In the genomic region with DNA sequence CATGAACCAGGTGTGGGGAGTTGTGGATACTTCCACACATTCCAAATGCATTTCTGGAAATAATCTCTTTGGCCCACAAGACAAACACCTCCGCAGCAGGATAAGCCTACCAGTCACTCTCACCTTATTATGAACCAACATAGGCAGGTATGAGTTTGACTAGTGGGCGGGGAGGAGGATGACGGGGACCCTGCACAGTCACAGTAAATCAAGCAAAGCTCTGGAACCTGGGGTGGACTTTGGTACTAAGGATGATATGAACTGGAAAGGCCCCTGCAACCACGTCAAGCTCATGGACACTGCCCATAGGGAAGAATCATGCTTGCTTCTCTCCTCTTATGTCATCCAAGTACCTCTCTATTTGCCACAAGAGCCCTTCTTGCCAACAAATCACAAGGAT, we compare ENCODE assay signal across 32 cellular contexts.
"Had no signal": no experiment of that assay in that cellular context is flagged by ENCODE, and none has a peak within 500 bp of the region (broad histone marks: within the 10 kb centered on the region; RNA-seq: fewer than 3 reads in every experiment).

No MANE protein-coding gene starts in this region.

- H3K27ac ChIP-seq: adrenal gland, body of pancreas, esophagus muscularis mucosa, foreskin keratinocyte, gastrocnemius medialis, WERI-Rb-1 had no signal

- H3K4me1 ChIP-seq: adrenal gland, body of pancreas, esophagus muscularis mucosa, foreskin keratinocyte, gastrocnemius medialis had no signal

- DNase-seq: activated B cell treated with CpG ODN at 0.5 μM for 24 hours; activated CD4-positive, alpha-beta T cell treated with anti-CD3 and anti-CD28 coated beads for 48 hours; activated CD4-positive, alpha-beta T cell treated with anti-CD3 and anti-CD28 coated beads, Interleukin-2, amount 50 U/mL, for 1 hour; activated CD4-positive, alpha-beta T cell treated with anti-CD3 and anti-CD28 coated beads, Interleukin-2, amount 50 U/mL, for 48 hours; activated CD8-positive, alpha-beta memory T cell treated with anti-CD3 and anti-CD28 coated beads for 24 hours; activated CD8-positive, alpha-beta T cell treated with anti-CD3 and anti-CD28 coated beads for 36 hours; activated effector memory CD4-positive, alpha-beta T cell treated with Interleukin-2 at 50 U/mL for 16 hours; activated gamma-delta T cell treated with Interleukin-2 at 50 U/mL for 16 hours; activated naive CD4-positive, alpha-beta T cell treated with anti-CD3 and anti-CD28 coated beads for 36 hours; activated naive CD8-positive, alpha-beta T cell treated with anti-CD3 and anti-CD28 coated beads for 36 hours; activated naive CD8-positive, alpha-beta T cell treated with anti-CD3 and anti-CD28 coated beads, Interleukin-2, amount 50 U/mL, for 24 hours; activated T-cell treated with anti-CD3 and anti-CD28 coated beads, Interleukin-2, amount 50 U/mL, for 4 hours; adrenal gland; amygdala; aorta; body of pancreas; caudate nucleus; cortex of kidney; dermis blood vessel endothelial cell; effector CD4-positive, alpha-beta T cell; effector memory CD8-positive, alpha-beta T cell; erythroblast; foreskin keratinocyte; gastrocnemius medialis; T-cell; T-helper 17 cell; T1000; WERI-Rb-1 had no signal

- H3K9me3 ChIP-seq: adrenal gland, body of pancreas, esophagus muscularis mucosa, gastrocnemius medialis had no signal

- FAIRE-seq: colon had no signal

- H3K4me3 ChIP-seq: adrenal gland, body of pancreas, esophagus muscularis mucosa, gastrocnemius medialis had no signal

- H3K27me3 ChIP-seq: adrenal gland, body of pancreas, foreskin keratinocyte, gastrocnemius medialis had no signal

- H3K36me3 ChIP-seq: adrenal gland, esophagus muscularis mucosa, gastrocnemius medialis, WERI-Rb-1 had no signal

- ATAC-seq: activated CD4-positive, CD25-positive, alpha-beta regulatory T cell treated with anti-CD3 and anti-CD28 coated beads, Interleukin-2, amount 50 U/mL, for 24 hours; activated CD8-positive, alpha-beta T cell treated with anti-CD3 and anti-CD28 coated beads for 36 hours; activated naive CD8-positive, alpha-beta T cell treated with anti-CD3 and anti-CD28 coated beads, Interleukin-2, amount 50 U/mL, for 24 hours; activated T-cell treated with anti-CD3 and anti-CD28 coated beads, Interleukin-2, amount 50 U/mL, for 4 hours; activated T-helper 17 cell treated with anti-CD3 and anti-CD28 coated beads, Interleukin-2, amount 50 U/mL, for 72 hours; body of pancreas; effector memory CD8-positive, alpha-beta T cell; foreskin keratinocyte; gastrocnemius medialis; T-cell; T-helper 17 cell had no signal
